ENCODE assay signal across 2 cellular contexts in genomic region chr2:47264183-47264582, GRCh38.
TF ChIP-seq lines count a peak whose summit lies in the region.

No MANE protein-coding gene starts in this region.

TF ChIP-seq in H1, 55 proteins besides CTCF, POLR2A, EP300 and RAD21 (continued from another document):
- TF ChIP-seq E2F6 (IDR thresholded peaks at IDR 0.05) (no peak), EGR1 (IDR thresholded peaks at IDR 0.05; ENCODE audit: borderline replicate concordance, low read depth, low read length) (no peak), KDM4A (IDR thresholded peaks at IDR 0.05; ENCODE audit: low read depth, low read length, severe bottlenecking) (no peak), SP1 (IDR thresholded peaks at IDR 0.05; ENCODE audit: low read depth, low read length) (no peak), ZNF274 (IDR thresholded peaks at IDR 0.05; ENCODE audit: borderline replicate concordance, extremely low read depth, low read length) (no peak), GTF2F1 (IDR thresholded peaks at IDR 0.05; ENCODE audit: borderline replicate concordance, low read depth, low read length) (no peak), EZH2 (IDR thresholded peaks at IDR 0.05; ENCODE audit: low read depth, low read length, severe bottlenecking) (no peak), GABPA (IDR thresholded peaks at IDR 0.05; ENCODE audit: borderline replicate concordance, insufficient read depth, low read length) (no peak)
- TF ChIP-seq, protein P1, sequence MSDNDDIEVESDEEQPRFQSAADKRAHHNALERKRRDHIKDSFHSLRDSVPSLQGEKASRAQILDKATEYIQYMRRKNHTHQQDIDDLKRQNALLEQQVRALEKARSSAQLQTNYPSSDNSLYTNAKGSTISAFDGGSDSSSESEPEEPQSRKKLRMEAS (IDR thresholded peaks at IDR 0.05) = peak; percentile 87
- TF ChIP-seq, protein P2, sequence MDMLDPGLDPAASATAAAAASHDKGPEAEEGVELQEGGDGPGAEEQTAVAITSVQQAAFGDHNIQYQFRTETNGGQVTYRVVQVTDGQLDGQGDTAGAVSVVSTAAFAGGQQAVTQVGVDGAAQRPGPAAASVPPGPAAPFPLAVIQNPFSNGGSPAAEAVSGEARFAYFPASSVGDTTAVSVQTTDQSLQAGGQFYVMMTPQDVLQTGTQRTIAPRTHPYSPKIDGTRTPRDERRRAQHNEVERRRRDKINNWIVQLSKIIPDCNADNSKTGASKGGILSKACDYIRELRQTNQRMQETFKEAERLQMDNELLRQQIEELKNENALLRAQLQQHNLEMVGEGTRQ (IDR thresholded peaks at IDR 0.05; ENCODE audit: low read length) = 0 out of 2 replicates have a peak, but pooled peaks have one; percentile 5
TF ChIP-seq in H1: peak in this region for 2.

TF ChIP-seq in neural cell, 6 proteins besides CTCF, POLR2A, EP300 and RAD21:
- TF ChIP-seq, protein P3, sequence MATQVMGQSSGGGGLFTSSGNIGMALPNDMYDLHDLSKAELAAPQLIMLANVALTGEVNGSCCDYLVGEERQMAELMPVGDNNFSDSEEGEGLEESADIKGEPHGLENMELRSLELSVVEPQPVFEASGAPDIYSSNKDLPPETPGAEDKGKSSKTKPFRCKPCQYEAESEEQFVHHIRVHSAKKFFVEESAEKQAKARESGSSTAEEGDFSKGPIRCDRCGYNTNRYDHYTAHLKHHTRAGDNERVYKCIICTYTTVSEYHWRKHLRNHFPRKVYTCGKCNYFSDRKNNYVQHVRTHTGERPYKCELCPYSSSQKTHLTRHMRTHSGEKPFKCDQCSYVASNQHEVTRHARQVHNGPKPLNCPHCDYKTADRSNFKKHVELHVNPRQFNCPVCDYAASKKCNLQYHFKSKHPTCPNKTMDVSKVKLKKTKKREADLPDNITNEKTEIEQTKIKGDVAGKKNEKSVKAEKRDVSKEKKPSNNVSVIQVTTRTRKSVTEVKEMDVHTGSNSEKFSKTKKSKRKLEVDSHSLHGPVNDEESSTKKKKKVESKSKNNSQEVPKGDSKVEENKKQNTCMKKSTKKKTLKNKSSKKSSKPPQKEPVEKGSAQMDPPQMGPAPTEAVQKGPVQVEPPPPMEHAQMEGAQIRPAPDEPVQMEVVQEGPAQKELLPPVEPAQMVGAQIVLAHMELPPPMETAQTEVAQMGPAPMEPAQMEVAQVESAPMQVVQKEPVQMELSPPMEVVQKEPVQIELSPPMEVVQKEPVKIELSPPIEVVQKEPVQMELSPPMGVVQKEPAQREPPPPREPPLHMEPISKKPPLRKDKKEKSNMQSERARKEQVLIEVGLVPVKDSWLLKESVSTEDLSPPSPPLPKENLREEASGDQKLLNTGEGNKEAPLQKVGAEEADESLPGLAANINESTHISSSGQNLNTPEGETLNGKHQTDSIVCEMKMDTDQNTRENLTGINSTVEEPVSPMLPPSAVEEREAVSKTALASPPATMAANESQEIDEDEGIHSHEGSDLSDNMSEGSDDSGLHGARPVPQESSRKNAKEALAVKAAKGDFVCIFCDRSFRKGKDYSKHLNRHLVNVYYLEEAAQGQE (IDR thresholded peaks at IDR 0.05; ENCODE audit: borderline replicate concordance) = no peak
- TF ChIP-seq POLR2AphosphoS5 (IDR thresholded peaks at IDR 0.05) (no peak), MXI1 (conservative IDR thresholded peaks at IDR 0.05; ENCODE audit: poor library complexity, severe bottlenecking) (no peak), EZH2 (IDR thresholded peaks at IDR 0.05; ENCODE audit: borderline replicate concordance, insufficient read depth, low read length, poor library complexity, severe bottlenecking) (no peak), TAF1 (IDR thresholded peaks at IDR 0.05; ENCODE audit: low read depth) (no peak)
